Comparison of ENCODE assay signal across 20 cellular contexts in genomic region chr6:103327079-103327478, GRCh38.
DNase-seq lines count a peak whose midpoint lies in the region; ATAC-seq and TF ChIP-seq lines count a peak whose summit lies in the region.
"Had no signal": no experiment of that assay in that cellular context is flagged by ENCODE, and none has a peak within 500 bp of the region (broad histone marks: within the 10 kb centered on the region; RNA-seq: fewer than 3 reads in every experiment).

No MANE protein-coding gene starts in this region.

- H3K4me1 ChIP-seq in right cardiac atrium (ENCODE audit: control insufficient read depth, insufficient read depth, low read length) = no peaks in the 10 kb centered on the region
- H3K4me1 ChIP-seq in left ventricle myocardium inferior = no peaks in the 10 kb centered on the region

- H3K27ac Mint-ChIP-seq in HFFc6 = no peak overlapping the region
- H3K27ac Mint-ChIP-seq: CD4-positive, CD25-positive, alpha-beta regulatory T cell; GM23338; type B pancreatic cell had no signal

- H3K9ac ChIP-seq in SK-N-MC (ENCODE audit: insufficient read length) = no peak overlapping the region

- no peaks in the 10 kb centered on the region for H3K27me3 Mint-ChIP-seq in HFFc6 (ENCODE audit: insufficient read depth)
- H3K27me3 Mint-ChIP-seq: CD4-positive, CD25-positive, alpha-beta regulatory T cell; type B pancreatic cell had no signal

- H3K4me3 Mint-ChIP-seq in HFFc6 = no peak overlapping the region
- H3K4me3 Mint-ChIP-seq: CD4-positive, CD25-positive, alpha-beta regulatory T cell; GM23338; type B pancreatic cell had no signal

- no peaks in the 10 kb centered on the region for H3K27me3 ChIP-seq in right cardiac atrium (ENCODE audit: control insufficient read depth, insufficient read depth)
- no peaks in the 10 kb centered on the region for H3K27me3 ChIP-seq in left ventricle myocardium inferior (ENCODE audit: low read depth)
- H3K27me3 ChIP-seq: hepatocyte, neutrophil had no signal

- H3K27ac ChIP-seq in right cardiac atrium (ENCODE audit: low read length) = no peak overlapping the region
- H3K27ac ChIP-seq in left ventricle myocardium inferior (replicated peaks) = no peak overlapping the region
- peak overlapping the region; percentile 22 for H3K27ac ChIP-seq in SK-N-MC
- H3K27ac ChIP-seq: hepatocyte, neutrophil had no signal

- intact Hi-C loops in right cardiac atrium (cut with DNase I) (no loop called here), left ventricle myocardium inferior (cut with micrococcal nuclease) (no loop called here)

- TF ChIP-seq CTCF in left ventricle myocardium inferior (IDR thresholded peaks at IDR 0.05; ENCODE audit: borderline replicate concordance) (no peak), HFFc6 (IDR thresholded peaks at IDR 0.05) (no peak)

- peak in 1 of 2 donors; percentile 63 for ATAC-seq in right cardiac atrium
- no peak for ATAC-seq in HG02610 (IDR thresholded peaks at IDR 0.05; ENCODE audit: unreplicated experiment)
- no peak for ATAC-seq in HG03095 (IDR thresholded peaks at IDR 0.05; ENCODE audit: unreplicated experiment)
- ATAC-seq: GM23338, K562 had no signal

- H3K9me3 ChIP-seq in right cardiac atrium (ENCODE audit: control insufficient read depth, low read length) (no peaks in the 10 kb centered on the region), left ventricle myocardium inferior (replicated peaks) (no peaks in the 10 kb centered on the region), SK-N-MC (ENCODE audit: low read depth, low read length) (no peaks in the 10 kb centered on the region)
- H3K9me3 ChIP-seq: neutrophil had no signal

- H3K9me3 Mint-ChIP-seq in HFFc6 = peaks cover 28% of the 10 kb centered on the region
- H3K9me3 Mint-ChIP-seq: GM23338, type B pancreatic cell had no signal

- no peaks in the 10 kb centered on the region for H3K36me3 Mint-ChIP-seq in HFFc6 (ENCODE audit: low read depth)
- H3K36me3 Mint-ChIP-seq: CD4-positive, CD25-positive, alpha-beta regulatory T cell; type B pancreatic cell had no signal

- H3K36me3 ChIP-seq in left ventricle myocardium inferior (no peaks in the 10 kb centered on the region), SK-N-MC (ENCODE audit: insufficient read depth, low read length) (no peaks in the 10 kb centered on the region)
- H3K36me3 ChIP-seq: neutrophil had no signal

- DNase-seq in right cardiac atrium = peak; percentile 12 to 57 (median 23)
- DNase-seq in left ventricle myocardium inferior = no peak
- DNase-seq in SK-N-MC (ENCODE audit: low read depth, low spot score) = no peak
- DNase-seq in medulla oblongata (ENCODE audit: extremely low spot score) = peak; percentile 23
- DNase-seq in HFFc6 = no peak
- DNase-seq in GDM1 (lab: John Stamatoyannopoulos, UW) = no peak
- DNase-seq: ACHN; activated naive CD4-positive, alpha-beta T cell; activated T-cell treated with anti-CD3 and anti-CD28 coated beads for 4 hours; CD4-positive, CD25-positive, alpha-beta regulatory T cell; islet precursor cell; midbrain; stimulated activated naive CD4-positive, alpha-beta T cell treated with Interleukin-2 at 50 U/mL for 16 hours had no signal

- H3K4me3 ChIP-seq in right cardiac atrium (ENCODE audit: low read length) (no peak overlapping the region), left ventricle myocardium inferior (no peak overlapping the region), SK-N-MC (no peak overlapping the region)
- H3K4me3 ChIP-seq: GM23338, hepatocyte, K562 had no signal

- 21% methylated on average over 2 of the region's 2 CpGs for WGBS in right cardiac atrium

- no peaks in the 10 kb centered on the region for H3K4me1 Mint-ChIP-seq in HFFc6 (ENCODE audit: low read depth)
- H3K4me1 Mint-ChIP-seq: CD4-positive, CD25-positive, alpha-beta regulatory T cell; GM23338 had no signal

Comparison
In these comparisons a context has a peak if more than half of its experiments do, and no peak if none do; other contexts are left out.
1. DNase-seq: peak in right cardiac atrium (3 of 3) and medulla oblongata (single experiment); none in left ventricle myocardium inferior (single experiment), SK-N-MC (single experiment), HFFc6 (single experiment) and GDM1 (single experiment).